Comparison of ENCODE assay signal across 1 cellular context in genomic region chr11:76282106-76282630, GRCh38.
TF ChIP-seq lines count a peak whose summit lies in the region.

No MANE protein-coding gene starts in this region.

TF ChIP-seq in H1, 55 proteins besides CTCF, POLR2A, EP300 and RAD21 (continued from another document):
- no peak for TF ChIP-seq SAP30 (IDR thresholded peaks at IDR 0.05; ENCODE audit: insufficient read depth, insufficient replicate concordance, low read length)
- TF ChIP-seq SP1 (IDR thresholded peaks at IDR 0.05; ENCODE audit: low read depth, low read length), result no peak
- no peak for TF ChIP-seq CBX8 (IDR thresholded peaks at IDR 0.05; ENCODE audit: borderline replicate concordance, low read depth, low read length)
- TF ChIP-seq EGR1 (IDR thresholded peaks at IDR 0.05; ENCODE audit: borderline replicate concordance, low read depth, low read length), result no peak
- no peak for TF ChIP-seq GTF2F1 (IDR thresholded peaks at IDR 0.05; ENCODE audit: borderline replicate concordance, low read depth, low read length)
- TF ChIP-seq KDM5A (IDR thresholded peaks at IDR 0.05; ENCODE audit: low read length), result no peak
